ENCODE assay signal across 18 cellular contexts in genomic region chr4:74292111-74292870, GRCh38. TPM values are rescaled to one million over a fixed set of nuclear protein-coding genes. Genes with fewer than 3 reads are reported as not detected.
A peak's percentile ranks its signal among the peaks of the same experiment; 100 is the strongest.
DNase-seq lines count a peak whose midpoint lies in the region; ATAC-seq, FAIRE-seq and TF ChIP-seq lines count a peak whose summit lies in the region.
"Had no signal": no experiment of that assay in that cellular context is flagged by ENCODE, and none has a peak within 500 bp of the region (broad histone marks: within the 10 kb centered on the region; RNA-seq: fewer than 3 reads in every experiment).

No MANE protein-coding gene starts in this region.

- H3K27ac ChIP-seq in PC-3 (ENCODE audit: low read length): peak overlapping the region; percentile 83
- no peak overlapping the region for H3K27ac ChIP-seq in keratinocyte (ENCODE audit: control insufficient read depth, insufficient read depth, low read length)
- H3K27ac ChIP-seq in kidney (ENCODE audit: low read depth in 2 of 2, low read length in 2 of 2): no peak overlapping the region

- POLR2A ChIA-PET in PC-3 (lab: Charles Lee; ENCODE audit: unreplicated experiment): no interaction called here

- H3F3A ChIP-seq in PC-3 (ENCODE audit: low read length, unreplicated experiment): peaks cover 7% of the 10 kb centered on the region

- H3K4me3 ChIP-seq in PC-3 (ENCODE audit: low read length) (no peak overlapping the region), keratinocyte (ENCODE audit: control insufficient read depth in 2 of 3, extremely low read depth in 1 of 3, insufficient read depth in 2 of 3, low read depth in 1 of 3, low read length in 3 of 3) (no peak overlapping the region), kidney (ENCODE audit: low read length in 2 of 2) (no peak overlapping the region)

- BruUV-seq in PC-3 (replicated peaks; lab: Mats Ljungman, UMichigan): no TSS peak

- H3K4me3 Mint-ChIP-seq in HFFc6: no peak overlapping the region
- H3K4me3 Mint-ChIP-seq in activated T-helper 17 cell treated with anti-CD3 and anti-CD28 coated beads, Interleukin-2, amount 50 U/mL, for 72 hours: no peak overlapping the region
- H3K4me3 Mint-ChIP-seq: CD4-positive, CD25-positive, alpha-beta regulatory T cell had no signal

- H4K20me1 ChIP-seq in PC-3 (ENCODE audit: low read length) (no peaks in the 10 kb centered on the region), keratinocyte (ENCODE audit: control insufficient read depth, extremely low read depth, insufficient read depth, low read length) (no peaks in the 10 kb centered on the region)

- FAIRE-seq in keratinocyte (lab: Jason Lieb, UNC) (peak; percentile 23), kidney (lab: Jason Lieb, UNC) (no peak)
- FAIRE-seq: H1 had no signal

- no peaks in the 10 kb centered on the region for H3K79me2 ChIP-seq in PC-3 (ENCODE audit: low read length)
- H3K79me2 ChIP-seq in keratinocyte (ENCODE audit: control insufficient read depth, insufficient read depth, low read length): no peaks in the 10 kb centered on the region

- DNase-seq in HFFc6 (peak; percentile 1), PC-3 (peak; percentile 70), keratinocyte (ENCODE audit: low read depth, low spot score) (no peak), renal cortical epithelial cell (ENCODE audit: low read depth) (peak; percentile 56), NCI-H1092 (lab: John Stamatoyannopoulos, UW) (no peak), kidney (no peak)
- DNase-seq: CD4-positive, CD25-positive, alpha-beta regulatory T cell; GF-D8; Karpas-422; NCI-H187; NCI-H446; NCI-H526 treated with DMSO at 0.1 percent for 48 hours; OCI-M1; Right ventricle myocardium superior had no signal

- no peaks in the 10 kb centered on the region for H3K9me1 ChIP-seq in keratinocyte (ENCODE audit: control insufficient read depth, extremely low read depth, insufficient read depth, low read length)

- H3K4me1 ChIP-seq in PC-3 (ENCODE audit: insufficient read depth, low read length) (peaks cover 25% of the 10 kb centered on the region), keratinocyte (ENCODE audit: control insufficient read depth, extremely low read depth, insufficient read depth, low read length) (peaks cover 11% of the 10 kb centered on the region), kidney (ENCODE audit: control insufficient read depth in 1 of 2, insufficient read depth in 1 of 2, low read depth in 1 of 2, low read length in 2 of 2) (no peaks in the 10 kb centered on the region)

- dilution Hi-C loops in keratinocyte (cut with MboI; ENCODE audit: extremely low pct_ligation_motif_present, low sequenced_read_pairs): no loop called here

- H3K36me3 ChIP-seq in PC-3 (ENCODE audit: low read depth, low read length) (0 out of 2 replicates have a peak, but pooled peaks cover 5% of the 10 kb centered on the region), keratinocyte (ENCODE audit: control insufficient read depth in 2 of 2, extremely low read depth in 1 of 2, insufficient read depth in 2 of 2, low read length in 2 of 2) (no peaks in the 10 kb centered on the region), kidney (ENCODE audit: control insufficient read depth in 1 of 2, insufficient read depth in 2 of 2, low read length in 2 of 2) (no peaks in the 10 kb centered on the region)

- H3K27ac Mint-ChIP-seq in HFFc6: peak overlapping the region; percentile 28; the same call in 1 of the 2 replicates
- H3K27ac Mint-ChIP-seq in activated T-helper 17 cell treated with anti-CD3 and anti-CD28 coated beads, Interleukin-2, amount 50 U/mL, for 72 hours: no peak overlapping the region
- H3K27ac Mint-ChIP-seq: CD4-positive, CD25-positive, alpha-beta regulatory T cell had no signal

- H3K4me2 ChIP-seq in PC-3 (ENCODE audit: low read length) (peak overlapping the region; percentile 25; the same call in 1 of the 2 replicates), keratinocyte (ENCODE audit: control insufficient read depth, extremely low read depth, insufficient read depth, low read depth, low read length) (no peak overlapping the region)

- H3K36me3 Mint-ChIP-seq in HFFc6 (ENCODE audit: low read depth): peaks cover 9% of the 10 kb centered on the region; the same call in 1 of the 2 replicates
- H3K36me3 Mint-ChIP-seq in activated T-helper 17 cell treated with anti-CD3 and anti-CD28 coated beads, Interleukin-2, amount 50 U/mL, for 72 hours (ENCODE audit: low read depth): no peaks in the 10 kb centered on the region
- H3K36me3 Mint-ChIP-seq: CD4-positive, CD25-positive, alpha-beta regulatory T cell had no signal

- H3K27me3 Mint-ChIP-seq in HFFc6 (ENCODE audit: insufficient read depth): no peaks in the 10 kb centered on the region; the same call in 1 of the 2 replicates
- no peaks in the 10 kb centered on the region for H3K27me3 Mint-ChIP-seq in activated T-helper 17 cell treated with anti-CD3 and anti-CD28 coated beads, Interleukin-2, amount 50 U/mL, for 72 hours
- H3K27me3 Mint-ChIP-seq: CD4-positive, CD25-positive, alpha-beta regulatory T cell had no signal

- H3K4me1 Mint-ChIP-seq in HFFc6 (ENCODE audit: low read depth): peaks cover 26% of the 10 kb centered on the region
- no peaks in the 10 kb centered on the region for H3K4me1 Mint-ChIP-seq in activated T-helper 17 cell treated with anti-CD3 and anti-CD28 coated beads, Interleukin-2, amount 50 U/mL, for 72 hours
- H3K4me1 Mint-ChIP-seq: CD4-positive, CD25-positive, alpha-beta regulatory T cell had no signal

- H3K9me3 ChIP-seq in PC-3 (ENCODE audit: low read length) (no peaks in the 10 kb centered on the region), keratinocyte (ENCODE audit: control insufficient read depth, low read depth, low read length) (no peaks in the 10 kb centered on the region), kidney (ENCODE audit: control insufficient read depth in 1 of 2, low read length in 2 of 2) (no peaks in the 10 kb centered on the region)

- H2AFZ ChIP-seq in PC-3 (ENCODE audit: low read length) (no peak overlapping the region), keratinocyte (ENCODE audit: control insufficient read depth, low read length) (no peak overlapping the region)

- peak; percentile 87 for ATAC-seq in PC-3
- ATAC-seq in activated T-helper 17 cell treated with anti-CD3 and anti-CD28 coated beads, Interleukin-2, amount 50 U/mL, for 72 hours (replicated peaks): no peak

- no peak for TF ChIP-seq CTCF in HFFc6 (IDR thresholded peaks at IDR 0.05)
- no peak for TF ChIP-seq CTCF in PC-3 (conservative IDR thresholded peaks at IDR 0.05; ENCODE audit: low read depth, low read length)
- TF ChIP-seq CTCF in keratinocyte (optimal IDR thresholded peaks at IDR 0.05 in 1 of 3, IDR thresholded peaks at IDR 0.05 in 1 of 3, conservative IDR thresholded peaks at IDR 0.05 in 1 of 3; ENCODE audit: extremely low read depth in 1 of 3, insufficient read depth in 2 of 3, low read length in 3 of 3): no peak
- TF ChIP-seq CTCF in kidney (IDR thresholded peaks at IDR 0.05; ENCODE audit: borderline replicate concordance, extremely low read depth, insufficient read depth): no peak

- CTCF ChIA-PET in PC-3 (lab: Charles Lee): no interaction called here

- no peaks in the 10 kb centered on the region for H3K9me3 Mint-ChIP-seq in HFFc6
- H3K9me3 Mint-ChIP-seq in activated T-helper 17 cell treated with anti-CD3 and anti-CD28 coated beads, Interleukin-2, amount 50 U/mL, for 72 hours: no peaks in the 10 kb centered on the region

- intact Hi-C loops in PC-3 (cut with micrococcal nuclease) (no loop called here), kidney (cut with DNase I) (no loop called here)

- H3K9ac ChIP-seq in PC-3 (ENCODE audit: low read length) (peak overlapping the region; percentile 22), keratinocyte (ENCODE audit: control insufficient read depth, extremely low read depth, insufficient read depth, low read length) (no peak overlapping the region), kidney (ENCODE audit: low read length in 2 of 2) (no peak overlapping the region)

- no peaks in the 10 kb centered on the region for H3K9me2 ChIP-seq in PC-3 (replicated peaks; ENCODE audit: low read length)

- no peaks in the 10 kb centered on the region for H3K27me3 ChIP-seq in PC-3 (ENCODE audit: low read length)
- H3K27me3 ChIP-seq in keratinocyte (ENCODE audit: control insufficient read depth, extremely low read depth, insufficient read depth, low read length): no peaks in the 10 kb centered on the region

RNA-seq across cellular contexts. Expression of gene EPGN, which starts 16.0 kb away (rescaled TPM):
- total RNA-seq in HFFc6 (2021; fragmentation: NEBNext Ultra II Directional; extraction: Animal tissue kit (Norgen Biotek cat#: 25700)): 1 to 10 TPM in 2 of 6 experiments, under 1 TPM in 3, not detected in 1; 0.33 to 3.3 (median 0.71) TPM
- 70.7 and 98.0 TPM in 2 replicates for total RNA-seq in PC-3 (2014; rRNA removed)
- polyA plus RNA-seq in keratinocyte: 212 to 506 TPM (median 330 TPM) in 3 replicates
- polyA plus RNA-seq in keratinocyte (2011; ENCODE audit: low read depth): 78.9 TPM
- polyA plus RNA-seq in keratinocyte (2011; cell fraction: cytosol; rRNA removed): 255 and 468 TPM in 2 replicates
- polyA plus RNA-seq in keratinocyte (2011; cell fraction: nucleus; rRNA removed): 510 and 522 TPM in 2 replicates
- polyA plus RNA-seq in keratinocyte (2012; ENCODE audit: low replicate concordance): 163 and 164 TPM in 2 replicates
- 143 to 411 TPM (median 318 TPM) in 3 replicates for polyA minus RNA-seq in keratinocyte
- 253 TPM for polyA minus RNA-seq in keratinocyte (2011; cell fraction: cytosol; rRNA and poly(A)+ RNA removed)
- polyA minus RNA-seq in keratinocyte (2011; cell fraction: nucleus; rRNA and poly(A)+ RNA removed): 338 and 667 TPM in 2 replicates
- 5.3 and 22.7 TPM in 2 replicates for total RNA-seq in renal cortical epithelial cell
- total RNA-seq in activated T-helper 17 cell treated with anti-CD3 and anti-CD28 coated beads, Interleukin-2, amount 50 U/mL, for 72 hours: not detected
- total RNA-seq in kidney: 1.6 TPM
- not detected for polyA plus RNA-seq in kidney (ENCODE audit: insufficient read depth, low read depth, low replicate concordance)
- total RNA-seq: A673, H1, Right ventricle myocardium superior, SK-MEL-5 had no signal
- polyA plus RNA-seq: CD4-positive, CD25-positive, alpha-beta regulatory T cell; H1 had no signal

Comparison
In these comparisons a context has a peak if more than half of its experiments do, and no peak if none do; other contexts are left out.
1. DNase-seq: peak in HFFc6 (single experiment), PC-3 (single experiment) and renal cortical epithelial cell (single experiment); none in keratinocyte (single experiment), NCI-H1092 (single experiment) and kidney (single experiment).